27 cellular contexts compared by ENCODE assay signal in genomic region chr6:1297746-1298145, GRCh38. TPM values are rescaled to one million over a fixed set of nuclear protein-coding genes. Genes with fewer than 3 reads are reported as not detected.
DNase-seq lines count a peak whose midpoint lies in the region; ATAC-seq, FAIRE-seq and TF ChIP-seq lines count a peak whose summit lies in the region.
"Had no signal": no experiment of that assay in that cellular context is flagged by ENCODE, and none has a peak within 500 bp of the region (broad histone marks: within the 10 kb centered on the region; RNA-seq: fewer than 3 reads in every experiment).

No MANE protein-coding gene starts in this region.

- H2AFZ ChIP-seq in astrocyte (ENCODE audit: low read depth, low read length), result no peak overlapping the region

- no peak overlapping the region for H3K9ac ChIP-seq in astrocyte (ENCODE audit: low read length)

- H3K27me3 Mint-ChIP-seq in astrocyte (ENCODE audit: low read depth, unreplicated experiment), result peaks cover 3% of the 10 kb centered on the region
- peaks cover 22% of the 10 kb centered on the region for H3K27me3 Mint-ChIP-seq in T-helper 2 cell treated with Interferon-gamma antibody and Interleukin-4, amounts not matched to agents 5 μg/mL and 100 μg/mL, for 36 hours (ENCODE audit: low read depth)

- H3K27ac ChIP-seq in astrocyte (ENCODE audit: low read depth, low read length), result no peak overlapping the region
- H3K27ac ChIP-seq in foreskin keratinocyte, result peak overlapping the region; percentile 0
- H3K27ac ChIP-seq in uterus, result no peak overlapping the region
- H3K27ac ChIP-seq: thoracic aorta had no signal

- peak; percentile 53 for DNase-seq in AG08395 (ENCODE audit: low spot score)
- peak; percentile 64 for DNase-seq in HCEC 1CT
- no peak for DNase-seq in astrocyte (ENCODE audit: low read depth)
- DNase-seq in foreskin keratinocyte, result peak; percentile 64 to 66
- DNase-seq in uterus, result no peak
- no peak for DNase-seq in left ventricle myocardium superior
- no peak for DNase-seq in T-helper 2 cell treated with Interferon-gamma antibody and Interleukin-4, amounts not matched to agents 5 μg/mL and 100 μg/mL, for 36 hours (ENCODE audit: low spot score)
- DNase-seq: activated CD4-positive, alpha-beta T cell treated with anti-CD3 and anti-CD28 coated beads, Interleukin-2, amount 10 ng/mL, durations not matched to agents 7 days and 5 days; activated naive CD8-positive, alpha-beta T cell treated with anti-CD3 and anti-CD28 coated beads, Interleukin-2, amount 10 ng/mL, durations not matched to agents 7 days and 5 days; NCI-H146; NCI-H2171 treated with DMSO at 0.1 percent for 48 hours; NCI-H526; posterior cingulate gyrus; Right ventricle myocardium superior; stimulated activated CD4-positive, alpha-beta T cell treated with anti-CD3 and anti-CD28 coated beads, Interleukin-1b, Interleukin-23, amount 100 ng/mL, for 48 hours; T-helper 17 cell had no signal

- FAIRE-seq in astrocyte (lab: Jason Lieb, UNC), result peak; percentile 39

- no peaks in the 10 kb centered on the region for H3K79me2 ChIP-seq in astrocyte (ENCODE audit: insufficient read depth, low read length)

- no peaks in the 10 kb centered on the region for H3K4me1 ChIP-seq in astrocyte (ENCODE audit: insufficient read depth, low read length)
- peaks cover 18% of the 10 kb centered on the region for H3K4me1 ChIP-seq in foreskin keratinocyte
- H3K4me1 ChIP-seq in uterus, result no peaks in the 10 kb centered on the region

- no peak overlapping the region for H3K4me2 ChIP-seq in astrocyte (ENCODE audit: low read length)

- no peaks in the 10 kb centered on the region for H3K36me3 ChIP-seq in astrocyte (ENCODE audit: insufficient read depth, low read length)
- H3K36me3 ChIP-seq in uterus, result no peaks in the 10 kb centered on the region
- H3K36me3 ChIP-seq: thoracic aorta had no signal

- no peak overlapping the region for H3K4me3 ChIP-seq in astrocyte (ENCODE audit: insufficient read depth, low read depth, low read length)
- H3K4me3 ChIP-seq in uterus, result no peak overlapping the region
- H3K4me3 ChIP-seq: thoracic aorta had no signal

- no peaks in the 10 kb centered on the region for H3K27me3 ChIP-seq in astrocyte (ENCODE audit: insufficient read depth, low read length)
- no peaks in the 10 kb centered on the region for H3K27me3 ChIP-seq in foreskin keratinocyte
- peaks cover 0 to 4% of the 10 kb centered on the region in 2 donors for H3K27me3 ChIP-seq in uterus

- TF ChIP-seq CTCF in astrocyte (IDR thresholded peaks at IDR 0.05; ENCODE audit: insufficient read depth, low read depth, low read length) (no peak), foreskin keratinocyte (conservative IDR thresholded peaks at IDR 0.05) (no peak), uterus (IDR thresholded peaks at IDR 0.05) (no peak)

- H3K9me3 ChIP-seq in astrocyte (ENCODE audit: insufficient read depth, low read depth, low read length) (peaks cover 3% of the 10 kb centered on the region), uterus (no peaks in the 10 kb centered on the region)
- H3K9me3 ChIP-seq: thoracic aorta had no signal

- H3K4me1 Mint-ChIP-seq in astrocyte (ENCODE audit: low read depth, unreplicated experiment), result peaks cover 6% of the 10 kb centered on the region
- H3K4me1 Mint-ChIP-seq in T-helper 2 cell treated with Interferon-gamma antibody and Interleukin-4, amounts not matched to agents 5 μg/mL and 100 μg/mL, for 36 hours (ENCODE audit: low read depth), result no peaks in the 10 kb centered on the region
- H3K4me1 Mint-ChIP-seq: activated CD4-positive, alpha-beta T cell treated with anti-CD3 and anti-CD28 coated beads, Interleukin-2, amount 10 ng/mL, durations not matched to agents 7 days and 5 days; activated naive CD8-positive, alpha-beta T cell treated with anti-CD3 and anti-CD28 coated beads, Interleukin-2, amount 10 ng/mL, durations not matched to agents 7 days and 5 days; IgD-negative memory B cell; neural crest cell; stimulated activated memory B cell treated with anti-CD40 and anti-IgM and Interleukin-4, amounts not matched to agents 10 μg/mL and 1 μg/mL and 100 μg/mL, for 72 hours; T-helper 17 cell had no signal

- ATAC-seq in foreskin keratinocyte (peak; percentile 75), HG02970 (IDR thresholded peaks at IDR 0.05; ENCODE audit: low FRiP score, unreplicated experiment) (no peak), left ventricle myocardium superior (no peak)
- ATAC-seq: HCT116; left lobe of liver; stimulated activated memory B cell treated with anti-CD40 and anti-IgM and Interleukin-4, amounts not matched to agents 10 μg/mL and 1 μg/mL and 100 μg/mL, for 72 hours; T-helper 17 cell had no signal

- no peaks in the 10 kb centered on the region for H3K36me3 Mint-ChIP-seq in astrocyte (ENCODE audit: low read depth, unreplicated experiment)
- H3K36me3 Mint-ChIP-seq in T-helper 2 cell treated with Interferon-gamma antibody and Interleukin-4, amounts not matched to agents 5 μg/mL and 100 μg/mL, for 36 hours (ENCODE audit: low read depth), result no peaks in the 10 kb centered on the region
- H3K36me3 Mint-ChIP-seq: activated naive CD8-positive, alpha-beta T cell treated with anti-CD3 and anti-CD28 coated beads, Interleukin-2, amount 10 ng/mL, durations not matched to agents 7 days and 5 days; stimulated activated memory B cell treated with anti-CD40 and anti-IgM and Interleukin-4, amounts not matched to agents 10 μg/mL and 1 μg/mL and 100 μg/mL, for 72 hours had no signal

- no peak for TF ChIP-seq POLR2A in uterus (IDR thresholded peaks at IDR 0.05)

- intact Hi-C loops in uterus (cut with DNase I; ENCODE audit: low total_unique reads), result no loop called here
- intact Hi-C loops in left ventricle myocardium superior (cut with micrococcal nuclease), result no loop called here

- H3K9me3 Mint-ChIP-seq in astrocyte (ENCODE audit: unreplicated experiment), result peaks cover 21% of the 10 kb centered on the region
- H3K9me3 Mint-ChIP-seq in T-helper 2 cell treated with Interferon-gamma antibody and Interleukin-4, amounts not matched to agents 5 μg/mL and 100 μg/mL, for 36 hours, result no peaks in the 10 kb centered on the region
- H3K9me3 Mint-ChIP-seq: activated CD4-positive, alpha-beta T cell treated with anti-CD3 and anti-CD28 coated beads, Interleukin-2, amount 10 ng/mL, durations not matched to agents 7 days and 5 days; activated T-helper 2 cell treated with anti-CD3 and anti-CD28 coated beads, Interferon-gamma antibody, Interleukin-2, Interleukin-4, amounts not matched to agents 10 μg/mL and 5 μg/mL and 100 μg/mL, durations not matched to agents 14 hours and 24 hours and 36 hours had no signal

- H4K20me1 ChIP-seq in astrocyte (ENCODE audit: insufficient read depth, low read length), result no peaks in the 10 kb centered on the region

- no peak overlapping the region for H3K4me3 Mint-ChIP-seq in astrocyte (ENCODE audit: unreplicated experiment)
- no peak overlapping the region for H3K4me3 Mint-ChIP-seq in T-helper 2 cell treated with Interferon-gamma antibody and Interleukin-4, amounts not matched to agents 5 μg/mL and 100 μg/mL, for 36 hours
- H3K4me3 Mint-ChIP-seq: activated CD4-positive, alpha-beta T cell treated with anti-CD3 and anti-CD28 coated beads, Interleukin-2, amount 10 ng/mL, durations not matched to agents 7 days and 5 days; activated naive CD8-positive, alpha-beta T cell treated with anti-CD3 and anti-CD28 coated beads, Interleukin-2, amount 10 ng/mL, durations not matched to agents 7 days and 5 days; dendritic cell treated with granulocyte-macrophage colony-stimulating factor and Interleukin-4, amounts not matched to agents 40 ng/mL and 50 ng/mL, for 4 days; IgD-negative memory B cell; neural crest cell; stimulated activated memory B cell treated with anti-CD40 and anti-IgM and Interleukin-4, amounts not matched to agents 10 μg/mL and 1 μg/mL and 100 μg/mL, for 72 hours; T-helper 17 cell had no signal

- H3K27ac Mint-ChIP-seq in astrocyte (ENCODE audit: unreplicated experiment), result no peak overlapping the region
- no peak overlapping the region for H3K27ac Mint-ChIP-seq in T-helper 2 cell treated with Interferon-gamma antibody and Interleukin-4, amounts not matched to agents 5 μg/mL and 100 μg/mL, for 36 hours
- H3K27ac Mint-ChIP-seq: activated CD4-positive, alpha-beta T cell treated with anti-CD3 and anti-CD28 coated beads, Interleukin-2, amount 10 ng/mL, durations not matched to agents 7 days and 5 days; activated naive CD8-positive, alpha-beta T cell treated with anti-CD3 and anti-CD28 coated beads, Interleukin-2, amount 10 ng/mL, durations not matched to agents 7 days and 5 days; activated T-helper 2 cell treated with anti-CD3 and anti-CD28 coated beads, Interferon-gamma antibody, Interleukin-2, Interleukin-4, amounts not matched to agents 10 μg/mL and 5 μg/mL and 100 μg/mL, durations not matched to agents 14 hours and 24 hours and 36 hours; dendritic cell treated with granulocyte-macrophage colony-stimulating factor and Interleukin-4, amounts not matched to agents 40 ng/mL and 50 ng/mL, for 4 days; IgD-negative memory B cell; stimulated activated memory B cell treated with anti-CD40 and anti-IgM and Interleukin-4, amounts not matched to agents 10 μg/mL and 1 μg/mL and 100 μg/mL, for 72 hours; T-helper 17 cell had no signal

RNA-seq across cellular contexts. Expression of gene FOXQ1, which starts 14.2 kb away (rescaled TPM):
- total RNA-seq in astrocyte (0.24 and 0.39 TPM in 2 replicates), foreskin keratinocyte (2.8 and 4.5 TPM in 2 replicates), uterus (under 1 TPM in 2 of 4 donors, not detected in 2; 0.18 to 0.48 TPM), left ventricle myocardium superior (not detected)
- polyA plus RNA-seq in foreskin keratinocyte, result 2.6 and 4.4 TPM in 2 replicates
- total RNA-seq: activated CD4-positive, alpha-beta T cell treated with anti-CD3 and anti-CD28 coated beads, Interleukin-2, amount 10 ng/mL, durations not matched to agents 7 days and 5 days; activated naive CD8-positive, alpha-beta T cell treated with anti-CD3 and anti-CD28 coated beads, Interleukin-2, amount 10 ng/mL, durations not matched to agents 7 days and 5 days; activated T-helper 2 cell treated with anti-CD3 and anti-CD28 coated beads, Interferon-gamma antibody, Interleukin-2, Interleukin-4, amounts not matched to agents 10 μg/mL and 5 μg/mL and 100 μg/mL, durations not matched to agents 14 hours and 24 hours and 36 hours; M059J; mononuclear cell; neural crest cell; Right ventricle myocardium superior; T-helper 17 cell had no signal
- polyA plus RNA-seq: IgD-negative memory B cell had no signal

Comparison
In these comparisons a context has a peak if more than half of its experiments do, and no peak if none do; other contexts are left out.
1. DNase-seq: peak in AG08395 (single experiment), HCEC 1CT (single experiment) and foreskin keratinocyte (2 of 2); none in astrocyte (single experiment), uterus (0 of 2), left ventricle myocardium superior (single experiment) and T-helper 2 cell treated with Interferon-gamma antibody and Interleukin-4, amounts not matched to agents 5 μg/mL and 100 μg/mL, for 36 hours (single experiment).